ENCODE assay signal across 19 cellular contexts in the genomic region with DNA sequence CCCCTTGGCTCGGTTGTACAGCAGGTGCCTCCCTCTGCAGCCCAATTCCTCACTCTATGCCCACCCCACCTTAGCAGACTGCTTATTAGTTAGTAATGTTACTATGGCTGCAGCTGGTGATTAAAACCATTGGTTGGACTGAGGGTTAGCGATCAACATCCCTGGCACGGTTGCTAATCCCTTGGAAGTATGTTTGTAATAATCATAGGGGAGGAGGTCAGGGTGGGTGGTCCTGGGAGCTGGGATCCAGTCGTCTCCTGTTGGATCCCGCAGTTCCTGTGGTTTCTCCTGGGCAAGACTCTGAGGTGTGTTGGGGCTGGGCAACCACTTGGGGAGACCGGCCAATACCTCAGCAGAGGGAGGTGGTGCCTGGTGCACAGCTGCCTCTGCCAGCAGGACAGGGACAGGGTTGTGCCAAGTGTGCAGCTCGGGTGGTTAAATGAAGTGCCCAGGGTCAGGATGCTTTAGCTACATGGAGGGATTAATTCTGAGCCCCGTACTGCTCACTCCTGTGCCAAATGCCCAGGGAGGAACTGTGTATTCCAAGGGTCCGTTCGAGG.
"Had no signal": no experiment of that assay in that cellular context is flagged by ENCODE, and none has a peak within 500 bp of the region (broad histone marks: within the 10 kb centered on the region; RNA-seq: fewer than 3 reads in every experiment).

No MANE protein-coding gene starts in this region.

- ATAC-seq: activated CD4-positive, alpha-beta T cell treated with anti-CD3 and anti-CD28 coated beads for 36 hours; activated naive CD4-positive, alpha-beta T cell treated with anti-CD3 and anti-CD28 coated beads, Interleukin-2, amount 50 U/mL, for 72 hours; activated T-cell treated with anti-CD3 and anti-CD28 coated beads, Interleukin-2, amount 50 U/mL, for 72 hours; left lung; mucosa of descending colon; right cardiac atrium; stimulated activated naive B cell treated with anti-CD40 and anti-IgM and Interleukin-4, amounts not matched to agents 10 μg/mL and 1 μg/mL and 100 μg/mL, for 72 hours had no signal

- H3K9ac ChIP-seq: parathyroid adenoma had no signal

- DNase-seq: activated CD4-positive, alpha-beta T cell treated with anti-CD3 and anti-CD28 coated beads for 36 hours; activated CD4-positive, CD25-positive, alpha-beta regulatory T cell; activated naive CD4-positive, alpha-beta T cell; activated T-cell treated with anti-CD3 and anti-CD28 coated beads for 4 hours; activated T-cell treated with anti-CD3 and anti-CD28 coated beads, Interleukin-2, amount 50 U/mL, for 72 hours; dermis blood vessel endothelial cell; effector memory CD4-positive, alpha-beta T cell; left lung; mucosa of descending colon; nephron progenitor cell; right cardiac atrium; stimulated activated CD4-positive, alpha-beta T cell treated with anti-CD3 and anti-CD28 coated beads, Interleukin-15, amount 100 ng/mL, for 24 hours; stimulated activated CD4-positive, alpha-beta T cell treated with anti-CD3 and anti-CD28 coated beads, Interleukin-2, amount 100 ng/mL, for 24 hours; stimulated activated naive B cell treated with anti-CD40 and anti-IgM and Interleukin-4, amounts not matched to agents 10 μg/mL and 1 μg/mL and 100 μg/mL, for 72 hours; tibial artery had no signal

- H3K4me3 ChIP-seq: left lung, lung, mucosa of descending colon, suprapubic skin, tibial artery had no signal

- H3K27ac ChIP-seq: left lung, parathyroid adenoma, suprapubic skin, tibial artery had no signal

- H3K27me3 ChIP-seq: tibial artery had no signal

- H3K4me1 ChIP-seq: parathyroid adenoma, suprapubic skin had no signal

- H2AFZ ChIP-seq: parathyroid adenoma had no signal

- H3K9me3 ChIP-seq: left lung, mucosa of descending colon, suprapubic skin, tibial artery had no signal

- H3K36me3 ChIP-seq: left lung, suprapubic skin, tibial artery had no signal

- H3K79me2 ChIP-seq: parathyroid adenoma had no signal
